ENCODE assay signal across 9 cellular contexts in genomic region chr14:103541944-103542544, GRCh38. TPM values are rescaled to one million over a fixed set of nuclear protein-coding genes. Genes with fewer than 3 reads are reported as not detected.
A peak's percentile ranks its signal among the peaks of the same experiment; 100 is the strongest.
DNase-seq lines count a peak whose midpoint lies in the region; ATAC-seq and TF ChIP-seq lines count a peak whose summit lies in the region.
"Had no signal": no experiment of that assay in that cellular context is flagged by ENCODE, and none has a peak within 500 bp of the region (broad histone marks: within the 10 kb centered on the region; RNA-seq: fewer than 3 reads in every experiment).

No MANE protein-coding gene starts in this region.

- no peak overlapping the region for H3K4me3 Mint-ChIP-seq in activated T-cell treated with anti-CD3 and anti-CD28 coated beads, Interleukin-2, amount 50 U/mL, for 24 hours
- H3K4me3 Mint-ChIP-seq in activated T-cell treated with anti-CD3 and anti-CD28 coated beads, Interleukin-2, amount 50 U/mL, for 72 hours: no peak overlapping the region
- peak overlapping the region; percentile 62 for H3K4me3 Mint-ChIP-seq in neural crest cell
- H3K4me3 Mint-ChIP-seq: naive B cell had no signal

- DNase-seq in activated T-cell treated with anti-CD3 and anti-CD28 coated beads, Interleukin-2, amount 50 U/mL, for 24 hours: peak; percentile 30
- no peak for DNase-seq in activated T-cell treated with anti-CD3 and anti-CD28 coated beads, Interleukin-2, amount 50 U/mL, for 72 hours
- DNase-seq in fibroblast of lung (ENCODE audit: low read depth in 2 of 2) (no peak), neural crest cell (ENCODE audit: low read depth, low spot score) (no peak), NCI-H187 treated with DMSO at 0.1 percent for 48 hours (lab: John Stamatoyannopoulos, UW) (no peak)
- DNase-seq in activated naive CD4-positive, alpha-beta T cell (lab: John Stamatoyannopoulos, UW): no peak
- DNase-seq in NK-92 treated with Interleukin-12 subunit alpha and Interleukin-12 subunit beta, amount 100 ng/mL, for 24 hours (lab: John Stamatoyannopoulos, UW): no peak
- DNase-seq: naive B cell had no signal

- H3K27me3 ChIP-seq in fibroblast of lung (ENCODE audit: control insufficient read depth, insufficient read depth, low read length): no peaks in the 10 kb centered on the region

- H3K27me3 Mint-ChIP-seq in activated T-cell treated with anti-CD3 and anti-CD28 coated beads, Interleukin-2, amount 50 U/mL, for 24 hours: peaks cover 2% of the 10 kb centered on the region
- H3K27me3 Mint-ChIP-seq in activated T-cell treated with anti-CD3 and anti-CD28 coated beads, Interleukin-2, amount 50 U/mL, for 72 hours (ENCODE audit: low read depth): no peaks in the 10 kb centered on the region
- no peaks in the 10 kb centered on the region for H3K27me3 Mint-ChIP-seq in neural crest cell (ENCODE audit: low read depth)

- H3K9ac ChIP-seq in fibroblast of lung (ENCODE audit: insufficient read depth, low read length): peak overlapping the region; percentile 23

- no peaks in the 10 kb centered on the region for H3K79me2 ChIP-seq in fibroblast of lung (ENCODE audit: control insufficient read depth, insufficient read depth, low read length)

- no peak overlapping the region for H3K4me2 ChIP-seq in fibroblast of lung (ENCODE audit: extremely low read depth, insufficient read depth, low read length)

- no peaks in the 10 kb centered on the region for H4K20me1 ChIP-seq in fibroblast of lung (ENCODE audit: control insufficient read depth, extremely low read depth, insufficient read depth, low read length)

- no peak overlapping the region for H3K4me3 ChIP-seq in fibroblast of lung (replicated peaks in 1 of 4; ENCODE audit: control extremely low read depth in 1 of 4, insufficient read depth in 1 of 4, low read depth in 3 of 4, low read length in 4 of 4)

- H3K27ac Mint-ChIP-seq in activated T-cell treated with anti-CD3 and anti-CD28 coated beads, Interleukin-2, amount 50 U/mL, for 24 hours: no peak overlapping the region
- H3K27ac Mint-ChIP-seq in activated T-cell treated with anti-CD3 and anti-CD28 coated beads, Interleukin-2, amount 50 U/mL, for 72 hours: no peak overlapping the region
- H3K27ac Mint-ChIP-seq in neural crest cell (ENCODE audit: unreplicated experiment): peak overlapping the region; percentile 97
- H3K27ac Mint-ChIP-seq: naive B cell had no signal

- H3K36me3 ChIP-seq in fibroblast of lung (ENCODE audit: control insufficient read depth, insufficient read depth, low read length): no peaks in the 10 kb centered on the region

- H2AFZ ChIP-seq in fibroblast of lung (ENCODE audit: low read length): no peak overlapping the region

- no peak for ATAC-seq in activated T-cell treated with anti-CD3 and anti-CD28 coated beads, Interleukin-2, amount 50 U/mL, for 72 hours (replicated peaks in 1 of 2)
- ATAC-seq in HG02885 (IDR thresholded peaks at IDR 0.05; ENCODE audit: poor library complexity, unreplicated experiment): no peak

- TF ChIP-seq CTCF in fibroblast of lung (conservative IDR thresholded peaks at IDR 0.05 in 1 of 2, IDR thresholded peaks at IDR 0.05 in 1 of 2; ENCODE audit: low read depth in 1 of 2, low read length in 2 of 2) (no peak), neural crest cell (conservative IDR thresholded peaks at IDR 0.05) (no peak)

- H3K4me1 Mint-ChIP-seq in activated T-cell treated with anti-CD3 and anti-CD28 coated beads, Interleukin-2, amount 50 U/mL, for 24 hours (ENCODE audit: low read depth): peaks cover 2% of the 10 kb centered on the region
- no peaks in the 10 kb centered on the region for H3K4me1 Mint-ChIP-seq in activated T-cell treated with anti-CD3 and anti-CD28 coated beads, Interleukin-2, amount 50 U/mL, for 72 hours (ENCODE audit: low read depth)
- H3K4me1 Mint-ChIP-seq in neural crest cell: peaks cover 19% of the 10 kb centered on the region

- H3K9me3 Mint-ChIP-seq in activated T-cell treated with anti-CD3 and anti-CD28 coated beads, Interleukin-2, amount 50 U/mL, for 24 hours: no peaks in the 10 kb centered on the region
- no peaks in the 10 kb centered on the region for H3K9me3 Mint-ChIP-seq in activated T-cell treated with anti-CD3 and anti-CD28 coated beads, Interleukin-2, amount 50 U/mL, for 72 hours
- H3K9me3 Mint-ChIP-seq in neural crest cell: no peaks in the 10 kb centered on the region
- H3K9me3 Mint-ChIP-seq: naive B cell had no signal

- H3K4me1 ChIP-seq in fibroblast of lung (ENCODE audit: control insufficient read depth, extremely low read depth, insufficient read depth, low read length): peaks cover 46% of the 10 kb centered on the region

- H3K9me3 ChIP-seq in fibroblast of lung (ENCODE audit: control insufficient read depth, insufficient read depth, low read depth, low read length): no peaks in the 10 kb centered on the region

- H3K27ac ChIP-seq in fibroblast of lung (ENCODE audit: insufficient read depth, low read length): peak overlapping the region; percentile 87

- H3K36me3 Mint-ChIP-seq in activated T-cell treated with anti-CD3 and anti-CD28 coated beads, Interleukin-2, amount 50 U/mL, for 24 hours (ENCODE audit: low read depth): no peaks in the 10 kb centered on the region
- no peaks in the 10 kb centered on the region for H3K36me3 Mint-ChIP-seq in activated T-cell treated with anti-CD3 and anti-CD28 coated beads, Interleukin-2, amount 50 U/mL, for 72 hours (ENCODE audit: insufficient read depth in 2 of 2)
- H3K36me3 Mint-ChIP-seq in neural crest cell (ENCODE audit: low read depth): no peaks in the 10 kb centered on the region
- H3K36me3 Mint-ChIP-seq: naive B cell had no signal

RNA-seq across cellular contexts. Expression of gene TRMT61A, which starts 13.0 kb away (rescaled TPM):
- 1 to 10 TPM; 6.3 to 8.4 TPM for total RNA-seq in activated T-cell treated with anti-CD3 and anti-CD28 coated beads, Interleukin-2, amount 50 U/mL, for 72 hours
- total RNA-seq in fibroblast of lung: 10.6 and 11.0 TPM in 2 replicates
- 4.2 and 5.0 TPM in 2 replicates for polyA plus RNA-seq in fibroblast of lung
- polyA plus RNA-seq in fibroblast of lung (2012): 8.9 and 11.7 TPM in 2 replicates
- 3.9 and 5.7 TPM in 2 replicates for polyA minus RNA-seq in fibroblast of lung (ENCODE audit: low replicate concordance)
- total RNA-seq in neural crest cell: 10.9 and 12.5 TPM in 2 replicates

RNA-seq across cellular contexts. Expression of gene CKB, which starts 19.4 kb away (rescaled TPM):
- total RNA-seq in activated T-cell treated with anti-CD3 and anti-CD28 coated beads, Interleukin-2, amount 50 U/mL, for 72 hours: 1 to 10 TPM; 7.0 to 9.5 TPM
- total RNA-seq in fibroblast of lung (69.9 and 136 TPM in 2 replicates), neural crest cell (961 and 996 TPM in 2 replicates)
- polyA plus RNA-seq in fibroblast of lung: 57.2 and 65.2 TPM in 2 replicates
- 191 and 207 TPM in 2 replicates for polyA plus RNA-seq in fibroblast of lung (2012)
- polyA minus RNA-seq in fibroblast of lung (ENCODE audit: low replicate concordance): 46.1 and 82.3 TPM in 2 replicates

RNA-seq across cellular contexts. Expression of gene BAG5, which starts 20.4 kb away (rescaled TPM):
- total RNA-seq in activated T-cell treated with anti-CD3 and anti-CD28 coated beads, Interleukin-2, amount 50 U/mL, for 72 hours: 10 to 100 TPM; 29.3 TPM
- total RNA-seq in fibroblast of lung: 25.8 and 28.8 TPM in 2 replicates
- polyA plus RNA-seq in fibroblast of lung: 14.3 and 14.9 TPM in 2 replicates
- 14.6 and 15.8 TPM in 2 replicates for polyA plus RNA-seq in fibroblast of lung (2012)
- 7.4 and 12.3 TPM in 2 replicates for polyA minus RNA-seq in fibroblast of lung (ENCODE audit: low replicate concordance)
- 32.1 and 33.5 TPM in 2 replicates for total RNA-seq in neural crest cell

RNA-seq across cellular contexts. Expression of gene COA8, which starts 20.7 kb away (rescaled TPM):
- 10 to 100 TPM; 40.0 to 47.8 TPM for total RNA-seq in activated T-cell treated with anti-CD3 and anti-CD28 coated beads, Interleukin-2, amount 50 U/mL, for 72 hours
- 26.4 and 32.1 TPM in 2 replicates for total RNA-seq in fibroblast of lung
- 19.4 and 25.5 TPM in 2 replicates for polyA plus RNA-seq in fibroblast of lung
- 33.6 and 41.6 TPM in 2 replicates for polyA plus RNA-seq in fibroblast of lung (2012)
- polyA minus RNA-seq in fibroblast of lung (ENCODE audit: low replicate concordance): 0.75 and 2.0 TPM in 2 replicates
- 33.7 and 37.2 TPM in 2 replicates for total RNA-seq in neural crest cell
